ENCODE assay signal across 29 cellular contexts in the genomic region with DNA sequence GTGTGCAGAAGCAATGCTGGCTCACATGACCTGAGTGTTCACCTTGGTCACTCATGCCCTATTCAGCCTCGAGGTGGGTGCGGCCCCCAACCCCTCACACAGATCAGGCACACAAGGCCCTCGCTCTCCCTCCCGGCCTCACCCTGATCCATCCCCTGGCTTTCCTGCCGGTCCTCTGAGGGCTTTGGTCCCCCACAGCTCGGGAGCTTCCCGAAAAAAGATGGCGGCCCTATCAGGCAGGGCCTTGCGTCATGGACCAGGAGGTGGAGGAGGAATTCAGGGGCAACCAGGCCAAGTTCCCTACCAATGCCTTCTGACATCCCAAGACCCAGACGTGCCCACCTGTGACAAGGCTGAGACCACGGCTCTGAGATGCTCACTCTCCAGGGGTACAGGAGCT.
"Had no signal": no experiment of that assay in that cellular context is flagged by ENCODE, and none has a peak within 500 bp of the region (broad histone marks: within the 10 kb centered on the region; RNA-seq: fewer than 3 reads in every experiment).

No MANE protein-coding gene starts in this region.

- H3K4me1 ChIP-seq: adrenal gland had no signal

- H3K27ac ChIP-seq: adrenal gland had no signal

- H3K36me3 ChIP-seq: adrenal gland had no signal

- H3K4me3 ChIP-seq: adrenal gland, K562 had no signal

- ATAC-seq: activated CD4-positive, alpha-beta T cell treated with anti-CD3 and anti-CD28 coated beads for 36 hours; activated T-cell treated with anti-CD3 and anti-CD28 coated beads, Interleukin-2, amount 50 U/mL, for 72 hours; K562; Panc1; T-helper 17 cell had no signal

- DNase-seq: activated CD4-positive, alpha-beta memory T cell treated with anti-CD3 and anti-CD28 coated beads, Interleukin-2, amount 10 ng/mL, durations not matched to agents 7 days and 5 days; activated CD4-positive, alpha-beta T cell treated with anti-CD3 and anti-CD28 coated beads for 36 hours; activated CD4-positive, alpha-beta T cell treated with anti-CD3 and anti-CD28 coated beads, Interleukin-2, amount 50 U/mL, for 1 hour; activated CD4-positive, CD25-positive, alpha-beta regulatory T cell; activated gamma-delta T cell treated with Interleukin-2 at 50 U/mL for 16 hours; activated naive CD4-positive, alpha-beta T cell treated with anti-CD3 and anti-CD28 coated beads, Interleukin-2, amount 50 U/mL, for 16 hours; activated naive CD8-positive, alpha-beta T cell treated with anti-CD3 and anti-CD28 coated beads, Interleukin-2, amount 10 ng/mL, durations not matched to agents 7 days and 5 days; activated T-cell treated with anti-CD3 and anti-CD28 coated beads for 4 hours; activated T-cell treated with anti-CD3 and anti-CD28 coated beads, Interleukin-2, amount 50 U/mL, for 72 hours; adrenal gland; anterior cingulate cortex; central memory CD4-positive, alpha-beta T cell; Karpas-422; MM.1S; NCI-H1105; NCI-H1436; NCI-H1694 treated with DMSO at 0.1 percent for 48 hours; NCI-H2029 treated with DMSO at 0.1 percent for 48 hours; NCI-H510A treated with DMSO at 0.1 percent for 48 hours; NCI-H69; NK-92 treated with Interleukin-12 subunit alpha and Interleukin-12 subunit beta, amount 100 ng/mL, for 24 hours; OCI-M1; RPMI8226; SHP77; T-helper 17 cell; T1000 had no signal

- FAIRE-seq: K562, TTC549 had no signal
